6 cellular contexts compared by ENCODE assay signal in genomic region chr13:25423831-25424230, GRCh38.
"Had no signal": no experiment of that assay in that cellular context is flagged by ENCODE, and none has a peak within 500 bp of the region (broad histone marks: within the 10 kb centered on the region; RNA-seq: fewer than 3 reads in every experiment).

No MANE protein-coding gene starts in this region.

- DNase-seq: GOT3, H7, HCEC 1CT, IMR-90, KG1 had no signal

- ATAC-seq: K562 had no signal
